19 cellular contexts compared by ENCODE assay signal in genomic region chr9:132609829-132610228, GRCh38. TPM values are rescaled to one million over a fixed set of nuclear protein-coding genes. Genes with fewer than 3 reads are reported as not detected.
DNase-seq lines count a peak whose midpoint lies in the region; ATAC-seq, FAIRE-seq and TF ChIP-seq lines count a peak whose summit lies in the region.
"Had no signal": no experiment of that assay in that cellular context is flagged by ENCODE, and none has a peak within 500 bp of the region (broad histone marks: within the 10 kb centered on the region; RNA-seq: fewer than 3 reads in every experiment).

No MANE protein-coding gene starts in this region.

- H3K9me3 ChIP-seq in HepG2 (ENCODE audit: low read length): no peaks in the 10 kb centered on the region

- no peaks in the 10 kb centered on the region for H3K27me3 ChIP-seq in HepG2 (ENCODE audit: control insufficient read depth in 1 of 2, insufficient read depth in 2 of 2, low read length in 2 of 2)

- no peak overlapping the region for H3K9ac ChIP-seq in HepG2 (ENCODE audit: insufficient read depth, low read depth, low read length)

- H3K27ac Mint-ChIP-seq in WTC11: peak overlapping the region; percentile 74
- H3K27ac Mint-ChIP-seq: activated CD4-positive, alpha-beta memory T cell treated with anti-CD3 and anti-CD28 coated beads for 36 hours; H9; stimulated activated memory B cell treated with anti-CD40 and anti-IgM and Interleukin-4, amounts not matched to agents 10 μg/mL and 1 μg/mL and 100 μg/mL, for 72 hours; T-helper 17 cell had no signal

- no peaks in the 10 kb centered on the region for H3K4me1 ChIP-seq in HepG2 (ENCODE audit: insufficient read depth, low read length)

- H3K27me3 Mint-ChIP-seq in WTC11 (ENCODE audit: low read depth): no peaks in the 10 kb centered on the region
- H3K27me3 Mint-ChIP-seq: activated CD4-positive, alpha-beta memory T cell treated with anti-CD3 and anti-CD28 coated beads for 36 hours; stimulated activated memory B cell treated with anti-CD40 and anti-IgM and Interleukin-4, amounts not matched to agents 10 μg/mL and 1 μg/mL and 100 μg/mL, for 72 hours had no signal

- peak; percentile 92 for DNase-seq in AG08395 (ENCODE audit: low spot score)
- DNase-seq in H54 (ENCODE audit: insufficient read length, low spot score): peak; percentile 96
- no peak for DNase-seq in WTC11 (ENCODE audit: low spot score)
- DNase-seq in fibroblast of villous mesenchyme (ENCODE audit: low read depth): peak; percentile 91
- no peak for DNase-seq in stimulated activated naive CD4-positive, alpha-beta T cell (lab: John Stamatoyannopoulos, UW)
- DNase-seq in germinal center (ENCODE audit: low spot score): no peak
- DNase-seq in HepG2 (ENCODE audit: low spot score): no peak
- DNase-seq in T-helper 1 cell: no peak
- DNase-seq: activated CD4-positive, alpha-beta memory T cell treated with anti-CD3 and anti-CD28 coated beads for 36 hours; activated effector memory CD4-positive, alpha-beta T cell treated with anti-CD3 and anti-CD28 coated beads, Interleukin-2, amount 50 U/mL, for 16 hours; H9; NCI-H1092; NCI-H345; stimulated activated CD4-positive, alpha-beta T cell treated with anti-CD3 and anti-CD28 coated beads, Interleukin-4, amount 100 ng/mL, for 1 hour; T-helper 17 cell had no signal

- H3K4me3 Mint-ChIP-seq in WTC11: no peak overlapping the region
- H3K4me3 Mint-ChIP-seq: activated CD4-positive, alpha-beta memory T cell treated with anti-CD3 and anti-CD28 coated beads for 36 hours; H9; stimulated activated memory B cell treated with anti-CD40 and anti-IgM and Interleukin-4, amounts not matched to agents 10 μg/mL and 1 μg/mL and 100 μg/mL, for 72 hours; T-helper 17 cell had no signal

- no peaks in the 10 kb centered on the region for H4K20me1 ChIP-seq in HepG2 (ENCODE audit: insufficient read depth, low read length)

- ATAC-seq in WTC11 (no peak), HepG2 (no peak)
- ATAC-seq: stimulated activated memory B cell treated with anti-CD40 and anti-IgM and Interleukin-4, amounts not matched to agents 10 μg/mL and 1 μg/mL and 100 μg/mL, for 72 hours; T-helper 17 cell had no signal

- TF ChIP-seq CTCF in WTC11 (IDR thresholded peaks at IDR 0.05): no peak
- TF ChIP-seq CTCF in fibroblast of villous mesenchyme (IDR thresholded peaks at IDR 0.05; ENCODE audit: insufficient read depth, low read depth, low read length): no peak
- TF ChIP-seq CTCF in HepG2 (CRISPR knock-in tag; IDR thresholded peaks at IDR 0.05): no peak

- FAIRE-seq in H54 (lab: Jason Lieb, UNC) (peak; percentile 96), HepG2 (lab: Jason Lieb, UNC) (no peak)

- intact Hi-C loops in HepG2 (cut with micrococcal nuclease; ENCODE audit: unreplicated experiment): no loop called here

- peaks cover 13% of the 10 kb centered on the region for H3K4me1 Mint-ChIP-seq in WTC11
- H3K4me1 Mint-ChIP-seq: stimulated activated memory B cell treated with anti-CD40 and anti-IgM and Interleukin-4, amounts not matched to agents 10 μg/mL and 1 μg/mL and 100 μg/mL, for 72 hours; T-helper 17 cell had no signal

- TF ChIP-seq EP300 in HepG2 (IDR thresholded peaks at IDR 0.05; ENCODE audit: low read depth in 2 of 2, low read length in 2 of 2) (no peak), HepG2 (CRISPR knock-in tag; IDR thresholded peaks at IDR 0.05; ENCODE audit: borderline replicate concordance) (no peak)

- in situ Hi-C loops in HepG2 (cut with HindIII; ENCODE audit: extremely low pct_ligation_motif_present, low pct_unique_long_range_greater_than_20kb): no loop called here

- TF ChIP-seq RAD21 in HepG2 (CRISPR knock-in tag; IDR thresholded peaks at IDR 0.05): no peak

- no peak overlapping the region for H2AFZ ChIP-seq in HepG2 (ENCODE audit: low read length)

- no peak for TF ChIP-seq POLR2A in H54 (IDR thresholded peaks at IDR 0.05; ENCODE audit: low read depth, low read length)
- no peak for TF ChIP-seq POLR2A in HepG2 (IDR thresholded peaks at IDR 0.05; ENCODE audit: insufficient read depth in 1 of 2, low read depth in 2 of 2, low read length in 2 of 2)

- POLR2A ChIA-PET in WTC11 (lab: Charles Lee): no interaction called here
- POLR2A ChIA-PET in HepG2 (lab: Yijun Ruan, JAX): no interaction called here

- H3K27ac ChIP-seq in HepG2 (ENCODE audit: extremely low read length, insufficient read depth, low read length): no peak overlapping the region
- H3K27ac ChIP-seq: C4-2B had no signal

- H3K4me3 ChIP-seq in fibroblast of villous mesenchyme (ENCODE audit: low read depth, low read length) (no peak overlapping the region), HepG2 (replicated peaks in 1 of 3; ENCODE audit: insufficient read depth in 1 of 3, low read depth in 2 of 3, low read length in 3 of 3) (no peak overlapping the region)

- H3K4me2 ChIP-seq in HepG2 (ENCODE audit: low read depth, low read length): no peak overlapping the region

- BruUV-seq in HepG2 (replicated peaks; lab: Mats Ljungman, UMichigan): no TSS peak

- CTCF ChIA-PET in WTC11 (lab: Charles Lee): no interaction called here
- CTCF ChIA-PET in HepG2 (lab: Yijun Ruan, JAX; ENCODE audit: low intra/inter-chr PET ratio, low total read pairs): no interaction called here

- no peaks in the 10 kb centered on the region for H3K9me3 Mint-ChIP-seq in WTC11
- H3K9me3 Mint-ChIP-seq: activated CD4-positive, alpha-beta memory T cell treated with anti-CD3 and anti-CD28 coated beads for 36 hours; H9; stimulated activated memory B cell treated with anti-CD40 and anti-IgM and Interleukin-4, amounts not matched to agents 10 μg/mL and 1 μg/mL and 100 μg/mL, for 72 hours had no signal

- whole genome bisulfite sequencing in HepG2 (ENCODE audit: low lambda C conversion rate): 98% methylated on average over 6 of the region's 7 CpGs

- peaks cover 23 to 73% of the 10 kb centered on the region in 2 experiments; a peak in 4 of 5 replicates for H3K36me3 ChIP-seq in HepG2 (replicated peaks in 1 of 2; ENCODE audit: control insufficient read depth in 1 of 2, insufficient read depth in 2 of 2, low read length in 2 of 2)

- no peaks in the 10 kb centered on the region for H3K79me2 ChIP-seq in HepG2 (ENCODE audit: insufficient read depth, low read length)

- H3K36me3 Mint-ChIP-seq in WTC11: peaks cover 63% of the 10 kb centered on the region

TF ChIP-seq in WTC11, 78 proteins besides CTCF, POLR2A, EP300 and RAD21 (continues in another document):
- TF ChIP-seq CREM (CRISPR knock-in tag; IDR thresholded peaks at IDR 0.05): no peak
- TF ChIP-seq CBFB (CRISPR knock-in tag; IDR thresholded peaks at IDR 0.05; ENCODE audit: low read depth): no peak

RNA-seq across cellular contexts. Expression of gene BARHL1, which starts 27.4 kb away (rescaled TPM):
- 0.15 to 0.16 TPM in 2 of 3 replicates, not detected in the other for total RNA-seq in WTC11 (2021)
- not detected in 2 replicates for total RNA-seq in fibroblast of villous mesenchyme
- total RNA-seq in HepG2 (2016; rRNA removed; fragmentation: Illumina TruSeq; extraction: Trizol): not detected in 2 replicates
- total RNA-seq in HepG2 (2016; cell fraction: cytosol; rRNA removed; fragmentation: Illumina TruSeq; extraction: Trizol; ENCODE audit: low read depth): not detected in 2 replicates
- not detected in 2 replicates for total RNA-seq in HepG2 (2016; cell fraction: insoluble cytoplasmic fraction; rRNA removed; fragmentation: Illumina TruSeq; extraction: Trizol)
- total RNA-seq in HepG2 (2016; cell fraction: membrane; rRNA removed; fragmentation: Illumina TruSeq; extraction: Trizol): not detected in 2 replicates
- total RNA-seq in HepG2 (2016; cell fraction: nucleus; rRNA removed; fragmentation: Illumina TruSeq; extraction: Trizol): not detected in 2 replicates
- polyA plus RNA-seq in HepG2 (2011; rRNA removed): not detected in 2 replicates
- not detected in 2 replicates for polyA plus RNA-seq in HepG2 (2011; cell fraction: cytosol; rRNA removed)
- not detected in 2 replicates for polyA plus RNA-seq in HepG2 (2011; cell fraction: nucleus; rRNA removed)
- polyA plus RNA-seq in HepG2 (2012): not detected in 2 replicates
- polyA plus RNA-seq in HepG2 (2016; cell fraction: cytosol; fragmentation: Illumina TruSeq; extraction: Trizol; ENCODE audit: low read depth): not detected in 2 replicates
- not detected in 2 replicates for polyA plus RNA-seq in HepG2 (2016; cell fraction: insoluble cytoplasmic fraction; fragmentation: Illumina TruSeq; extraction: Trizol; ENCODE audit: low read depth)
- not detected in 2 replicates for polyA plus RNA-seq in HepG2 (2016; cell fraction: membrane; fragmentation: Illumina TruSeq; extraction: Trizol; ENCODE audit: low read depth)
- polyA plus RNA-seq in HepG2 (2016; cell fraction: nucleus; fragmentation: Illumina TruSeq; extraction: Trizol; ENCODE audit: insufficient read depth, low read depth): not detected in 2 replicates
- not detected in 2 replicates for polyA minus RNA-seq in HepG2 (2011; rRNA and poly(A)+ RNA removed; ENCODE audit: low replicate concordance)
- not detected in 2 replicates for polyA minus RNA-seq in HepG2 (2011; cell fraction: cytosol; rRNA and poly(A)+ RNA removed)
- polyA minus RNA-seq in HepG2 (2011; cell fraction: nucleus; rRNA and poly(A)+ RNA removed): not detected in 2 replicates
- total RNA-seq: activated CD4-positive, alpha-beta memory T cell treated with anti-CD3 and anti-CD28 coated beads for 36 hours; H9; OCI-LY7; pulmonary artery endothelial cell; T-helper 17 cell had no signal

RNA-seq across cellular contexts. Expression of gene DDX31, which starts 60.0 kb away (rescaled TPM):
- total RNA-seq in WTC11 (2021) (24.0 to 26.2 TPM (median 24.7 TPM) in 3 replicates), fibroblast of villous mesenchyme (13.9 and 19.4 TPM in 2 replicates), HepG2 (2016; rRNA removed; fragmentation: Illumina TruSeq; extraction: Trizol) (15.2 and 16.3 TPM in 2 replicates)
- total RNA-seq in HepG2 (2016; cell fraction: cytosol; rRNA removed; fragmentation: Illumina TruSeq; extraction: Trizol; ENCODE audit: low read depth): 5.8 and 5.9 TPM in 2 replicates
- 14.1 and 16.0 TPM in 2 replicates for total RNA-seq in HepG2 (2016; cell fraction: insoluble cytoplasmic fraction; rRNA removed; fragmentation: Illumina TruSeq; extraction: Trizol)
- total RNA-seq in HepG2 (2016; cell fraction: membrane; rRNA removed; fragmentation: Illumina TruSeq; extraction: Trizol): 7.3 and 8.3 TPM in 2 replicates
- 23.3 and 27.4 TPM in 2 replicates for total RNA-seq in HepG2 (2016; cell fraction: nucleus; rRNA removed; fragmentation: Illumina TruSeq; extraction: Trizol)
- polyA plus RNA-seq in HepG2 (2011; rRNA removed): 11.4 and 12.3 TPM in 2 replicates
- polyA plus RNA-seq in HepG2 (2011; cell fraction: cytosol; rRNA removed): 6.9 and 8.1 TPM in 2 replicates
- polyA plus RNA-seq in HepG2 (2011; cell fraction: nucleus; rRNA removed): 25.8 and 26.5 TPM in 2 replicates
- 8.7 and 10.1 TPM in 2 replicates for polyA plus RNA-seq in HepG2 (2012)
- polyA plus RNA-seq in HepG2 (2016; cell fraction: cytosol; fragmentation: Illumina TruSeq; extraction: Trizol; ENCODE audit: low read depth): 2.2 and 2.6 TPM in 2 replicates
- 12.7 and 14.8 TPM in 2 replicates for polyA plus RNA-seq in HepG2 (2016; cell fraction: insoluble cytoplasmic fraction; fragmentation: Illumina TruSeq; extraction: Trizol; ENCODE audit: low read depth)
- polyA plus RNA-seq in HepG2 (2016; cell fraction: membrane; fragmentation: Illumina TruSeq; extraction: Trizol; ENCODE audit: low read depth): 3.4 and 4.1 TPM in 2 replicates
- polyA plus RNA-seq in HepG2 (2016; cell fraction: nucleus; fragmentation: Illumina TruSeq; extraction: Trizol; ENCODE audit: insufficient read depth, low read depth): 22.7 and 26.5 TPM in 2 replicates
- 11.4 and 54.6 TPM in 2 replicates for polyA minus RNA-seq in HepG2 (2011; rRNA and poly(A)+ RNA removed; ENCODE audit: low replicate concordance)
- polyA minus RNA-seq in HepG2 (2011; cell fraction: cytosol; rRNA and poly(A)+ RNA removed): 6.5 and 7.2 TPM in 2 replicates
- polyA minus RNA-seq in HepG2 (2011; cell fraction: nucleus; rRNA and poly(A)+ RNA removed): 29.9 and 34.7 TPM in 2 replicates

Comparison
In these comparisons a context has a peak if more than half of its experiments do, and no peak if none do; other contexts are left out.
1. DNase-seq: peak in AG08395 (single experiment), H54 (single experiment) and fibroblast of villous mesenchyme (single experiment); none in WTC11 (single experiment), stimulated activated naive CD4-positive, alpha-beta T cell (0 of 6), germinal center (single experiment), HepG2 (single experiment) and T-helper 1 cell (0 of 5).